ENCODE assay signal across 17 cellular contexts in genomic region chr3:78571486-78571885, GRCh38.
DNase-seq lines count a peak whose midpoint lies in the region; ATAC-seq and TF ChIP-seq lines count a peak whose summit lies in the region.
"Had no signal": no experiment of that assay in that cellular context is flagged by ENCODE, and none has a peak within 500 bp of the region (broad histone marks: within the 10 kb centered on the region; RNA-seq: fewer than 3 reads in every experiment).

No MANE protein-coding gene starts in this region.

- in situ Hi-C loops in astrocyte of the cerebellum (cut with HindIII; ENCODE audit: low sequenced_read_pairs): no loop called here

- H4K91ac ChIP-seq in neuronal stem cell (ENCODE audit: low read depth, low read length, poor library complexity): no peak overlapping the region

- BruUV-seq in A673 (replicated peaks; lab: Mats Ljungman, UMichigan): no TSS peak

- H3K36me3 ChIP-seq in A673 (ENCODE audit: insufficient read depth, low read length, poor library complexity, severe bottlenecking): no peaks in the 10 kb centered on the region
- no peaks in the 10 kb centered on the region for H3K36me3 ChIP-seq in esophagus squamous epithelium
- H3K36me3 ChIP-seq in neuronal stem cell (replicated peaks in 1 of 2; ENCODE audit: control insufficient read depth in 2 of 2, insufficient read depth in 2 of 2, low read length in 2 of 2): no peaks in the 10 kb centered on the region
- H3K36me3 ChIP-seq: BLaER1 treated with 17β-estradiol and CSF1 and Interleukin-3, amounts not matched to agents 10 nM and 100 nM; HAP-1 had no signal

- intact Hi-C loops in A673 (cut with micrococcal nuclease; ENCODE audit: unreplicated experiment): no loop called here
- intact Hi-C loops in esophagus squamous epithelium (cut with DNase I): no loop called here

- no peak overlapping the region for H3K4me2 ChIP-seq in neuronal stem cell (ENCODE audit: insufficient read depth, low read length, poor library complexity, severe bottlenecking)
- H3K4me2 ChIP-seq: A549 had no signal

- H3K79me1 ChIP-seq in neuronal stem cell (ENCODE audit: low read depth, low read length): no peaks in the 10 kb centered on the region

- ATAC-seq in GM21717 (IDR thresholded peaks at IDR 0.05; ENCODE audit: unreplicated experiment): no peak
- no peak for ATAC-seq in GM19035 (IDR thresholded peaks at IDR 0.05; ENCODE audit: unreplicated experiment)
- ATAC-seq: A549; CD8-positive, alpha-beta T cell had no signal

- H2BK120ac ChIP-seq in neuronal stem cell (ENCODE audit: low read depth, low read length): no peak overlapping the region

- H3K4me3 ChIP-seq in A673 (ENCODE audit: low read depth, low read length, poor library complexity, severe bottlenecking) (no peak overlapping the region), astrocyte of the cerebellum (ENCODE audit: low read depth, low read length) (no peak overlapping the region), esophagus squamous epithelium (no peak overlapping the region), neuronal stem cell (ENCODE audit: low read length in 2 of 2) (no peak overlapping the region), coronary artery (no peak overlapping the region)
- H3K4me3 ChIP-seq: A549; BLaER1 treated with 17β-estradiol and CSF1 and Interleukin-3, amounts not matched to agents 10 nM and 100 nM; GM23248; HAP-1 had no signal

- no peak overlapping the region for H2BK12ac ChIP-seq in neuronal stem cell (ENCODE audit: low read length)

- no peak overlapping the region for H3K14ac ChIP-seq in neuronal stem cell (ENCODE audit: low read length)

- H2BK15ac ChIP-seq in neuronal stem cell (ENCODE audit: low read length): no peak overlapping the region

- TF ChIP-seq POLR2A in esophagus squamous epithelium (IDR thresholded peaks at IDR 0.05): no peak

- TF ChIP-seq CTCF in A673 (conservative IDR thresholded peaks at IDR 0.05; ENCODE audit: low read depth, low read length) (no peak), astrocyte of the cerebellum (IDR thresholded peaks at IDR 0.05; ENCODE audit: low read depth, low read length, missing control alignments) (no peak), esophagus squamous epithelium (IDR thresholded peaks at IDR 0.05) (peak in 2 of 6 experiments; percentile 22 to 45), coronary artery (IDR thresholded peaks at IDR 0.05) (no peak)

- no peak overlapping the region for H3K4ac ChIP-seq in neuronal stem cell (ENCODE audit: low read length)

- H3K27ac ChIP-seq in A673 (ENCODE audit: low read depth, low read length, poor library complexity, severe bottlenecking) (no peak overlapping the region), esophagus squamous epithelium (peak overlapping the region in 3 of 4 donors; percentile 55 to 70 (median 63)), neuronal stem cell (replicated peaks; ENCODE audit: low read length) (no peak overlapping the region), coronary artery (no peak overlapping the region)
- H3K27ac ChIP-seq: 22Rv1; A549; BLaER1 treated with 17β-estradiol and CSF1 and Interleukin-3, amounts not matched to agents 10 nM and 100 nM; GM23248; HL-60 had no signal

- DNase-seq in A673 (ENCODE audit: low spot score) (peak; percentile 70), astrocyte of the cerebellum (ENCODE audit: low read depth) (peak; percentile 16), esophagus squamous epithelium (lab: John Stamatoyannopoulos, UW) (no peak), neuronal stem cell (ENCODE audit: low spot score) (no peak), coronary artery (ENCODE audit: low spot score) (no peak)
- DNase-seq: Calu3; CD8-positive, alpha-beta T cell; DMS79 treated with DMSO at 0.1 percent for 48 hours; GF-D8; GM23248 had no signal

- peak overlapping the region; percentile 48 for H2AFZ ChIP-seq in neuronal stem cell (ENCODE audit: low read length)
- H2AFZ ChIP-seq: GM23248 had no signal

- H4K8ac ChIP-seq in neuronal stem cell (ENCODE audit: low read depth, low read length): no peak overlapping the region

- H3K9ac ChIP-seq in neuronal stem cell (ENCODE audit: low read depth, low read length, poor library complexity): no peak overlapping the region
- H3K9ac ChIP-seq: BLaER1 treated with 17β-estradiol and CSF1 and Interleukin-3, amounts not matched to agents 10 nM and 100 nM; GM23248 had no signal

- CTCF ChIA-PET in A673 (lab: Charles Lee): no interaction called here

- no peaks in the 10 kb centered on the region for H3K9me3 ChIP-seq in A673 (ENCODE audit: low read depth, low read length, poor library complexity, severe bottlenecking)
- no peaks in the 10 kb centered on the region for H3K9me3 ChIP-seq in esophagus squamous epithelium
- no peaks in the 10 kb centered on the region for H3K9me3 ChIP-seq in neuronal stem cell (replicated peaks in 1 of 2; ENCODE audit: control insufficient read depth in 2 of 2, insufficient read depth in 1 of 2, low read depth in 1 of 2, low read length in 2 of 2)
- H3K9me3 ChIP-seq: A549; BLaER1 treated with 17β-estradiol and CSF1 and Interleukin-3, amounts not matched to agents 10 nM and 100 nM; HAP-1 had no signal

- H2AK5ac ChIP-seq in neuronal stem cell (ENCODE audit: low read depth, low read length): no peak overlapping the region

- H2BK5ac ChIP-seq in neuronal stem cell (ENCODE audit: low read length): no peak overlapping the region

- no peaks in the 10 kb centered on the region for H3K27me3 ChIP-seq in A673 (replicated peaks; ENCODE audit: insufficient read depth, low read depth, low read length, poor library complexity)
- no peaks in the 10 kb centered on the region for H3K27me3 ChIP-seq in esophagus squamous epithelium
- no peaks in the 10 kb centered on the region for H3K27me3 ChIP-seq in neuronal stem cell (ENCODE audit: control insufficient read depth in 3 of 3, insufficient read depth in 3 of 3, low read depth in 1 of 3, low read length in 3 of 3)
- H3K27me3 ChIP-seq: BLaER1 treated with 17β-estradiol and CSF1 and Interleukin-3, amounts not matched to agents 10 nM and 100 nM had no signal

- no peak overlapping the region for H3K23ac ChIP-seq in neuronal stem cell (ENCODE audit: low read depth, low read length, poor library complexity)

- H3K18ac ChIP-seq in neuronal stem cell (ENCODE audit: low read length): no peak overlapping the region

- H3K4me1 ChIP-seq in A673 (ENCODE audit: insufficient read depth, low read length, poor library complexity, severe bottlenecking) (peaks cover 9% of the 10 kb centered on the region), esophagus squamous epithelium (peaks cover 0 to 20% (median 0%) of the 10 kb centered on the region in 3 donors), neuronal stem cell (ENCODE audit: control insufficient read depth in 2 of 2, insufficient read depth in 1 of 2, low read depth in 1 of 2, low read length in 2 of 2) (no peaks in the 10 kb centered on the region)
- H3K4me1 ChIP-seq: A549, HAP-1 had no signal

- WGBS in esophagus squamous epithelium, 2 donors: 14 to 33% methylated on average over 1 of the region's 1 CpG
- WGBS in neuronal stem cell (ENCODE audit: extremely low coverage in 2 of 2, insufficient read length in 2 of 2, insufficient replicate concordance in 1 of 2), 2 donors: no CpG with 5 or more reads among the region's 1 CpG

- POLR2A ChIA-PET in A673 (lab: Charles Lee; ENCODE audit: low non-redundant PET): no interaction called here

Comparison
In these comparisons a context has a peak if more than half of its experiments do, and no peak if none do; other contexts are left out.
1. DNase-seq: peak in A673 (single experiment) and astrocyte of the cerebellum (single experiment); none in esophagus squamous epithelium (single experiment), neuronal stem cell (single experiment) and coronary artery (single experiment).
2. H3K27ac ChIP-seq: peak in esophagus squamous epithelium (3 of 4); none in A673 (single experiment), neuronal stem cell (single experiment) and coronary artery (0 of 2).